ENCODE assay signal across 1 cellular context in genomic region chr20:60104980-60105379, GRCh38.
TF ChIP-seq lines count a peak whose summit lies in the region.

No MANE protein-coding gene starts in this region.

TF ChIP-seq in WTC11, 78 proteins besides CTCF, POLR2A, EP300 and RAD21 (continued from another document):
- TF ChIP-seq, protein P1, sequence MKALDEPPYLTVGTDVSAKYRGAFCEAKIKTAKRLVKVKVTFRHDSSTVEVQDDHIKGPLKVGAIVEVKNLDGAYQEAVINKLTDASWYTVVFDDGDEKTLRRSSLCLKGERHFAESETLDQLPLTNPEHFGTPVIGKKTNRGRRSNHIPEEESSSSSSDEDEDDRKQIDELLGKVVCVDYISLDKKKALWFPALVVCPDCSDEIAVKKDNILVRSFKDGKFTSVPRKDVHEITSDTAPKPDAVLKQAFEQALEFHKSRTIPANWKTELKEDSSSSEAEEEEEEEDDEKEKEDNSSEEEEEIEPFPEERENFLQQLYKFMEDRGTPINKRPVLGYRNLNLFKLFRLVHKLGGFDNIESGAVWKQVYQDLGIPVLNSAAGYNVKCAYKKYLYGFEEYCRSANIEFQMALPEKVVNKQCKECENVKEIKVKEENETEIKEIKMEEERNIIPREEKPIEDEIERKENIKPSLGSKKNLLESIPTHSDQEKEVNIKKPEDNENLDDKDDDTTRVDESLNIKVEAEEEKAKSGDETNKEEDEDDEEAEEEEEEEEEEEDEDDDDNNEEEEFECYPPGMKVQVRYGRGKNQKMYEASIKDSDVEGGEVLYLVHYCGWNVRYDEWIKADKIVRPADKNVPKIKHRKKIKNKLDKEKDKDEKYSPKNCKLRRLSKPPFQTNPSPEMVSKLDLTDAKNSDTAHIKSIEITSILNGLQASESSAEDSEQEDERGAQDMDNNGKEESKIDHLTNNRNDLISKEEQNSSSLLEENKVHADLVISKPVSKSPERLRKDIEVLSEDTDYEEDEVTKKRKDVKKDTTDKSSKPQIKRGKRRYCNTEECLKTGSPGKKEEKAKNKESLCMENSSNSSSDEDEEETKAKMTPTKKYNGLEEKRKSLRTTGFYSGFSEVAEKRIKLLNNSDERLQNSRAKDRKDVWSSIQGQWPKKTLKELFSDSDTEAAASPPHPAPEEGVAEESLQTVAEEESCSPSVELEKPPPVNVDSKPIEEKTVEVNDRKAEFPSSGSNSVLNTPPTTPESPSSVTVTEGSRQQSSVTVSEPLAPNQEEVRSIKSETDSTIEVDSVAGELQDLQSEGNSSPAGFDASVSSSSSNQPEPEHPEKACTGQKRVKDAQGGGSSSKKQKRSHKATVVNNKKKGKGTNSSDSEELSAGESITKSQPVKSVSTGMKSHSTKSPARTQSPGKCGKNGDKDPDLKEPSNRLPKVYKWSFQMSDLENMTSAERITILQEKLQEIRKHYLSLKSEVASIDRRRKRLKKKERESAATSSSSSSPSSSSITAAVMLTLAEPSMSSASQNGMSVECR (CRISPR knock-in tag; IDR thresholded peaks at IDR 0.05; ENCODE audit: borderline replicate concordance): no peak
- TF ChIP-seq, protein P2, sequence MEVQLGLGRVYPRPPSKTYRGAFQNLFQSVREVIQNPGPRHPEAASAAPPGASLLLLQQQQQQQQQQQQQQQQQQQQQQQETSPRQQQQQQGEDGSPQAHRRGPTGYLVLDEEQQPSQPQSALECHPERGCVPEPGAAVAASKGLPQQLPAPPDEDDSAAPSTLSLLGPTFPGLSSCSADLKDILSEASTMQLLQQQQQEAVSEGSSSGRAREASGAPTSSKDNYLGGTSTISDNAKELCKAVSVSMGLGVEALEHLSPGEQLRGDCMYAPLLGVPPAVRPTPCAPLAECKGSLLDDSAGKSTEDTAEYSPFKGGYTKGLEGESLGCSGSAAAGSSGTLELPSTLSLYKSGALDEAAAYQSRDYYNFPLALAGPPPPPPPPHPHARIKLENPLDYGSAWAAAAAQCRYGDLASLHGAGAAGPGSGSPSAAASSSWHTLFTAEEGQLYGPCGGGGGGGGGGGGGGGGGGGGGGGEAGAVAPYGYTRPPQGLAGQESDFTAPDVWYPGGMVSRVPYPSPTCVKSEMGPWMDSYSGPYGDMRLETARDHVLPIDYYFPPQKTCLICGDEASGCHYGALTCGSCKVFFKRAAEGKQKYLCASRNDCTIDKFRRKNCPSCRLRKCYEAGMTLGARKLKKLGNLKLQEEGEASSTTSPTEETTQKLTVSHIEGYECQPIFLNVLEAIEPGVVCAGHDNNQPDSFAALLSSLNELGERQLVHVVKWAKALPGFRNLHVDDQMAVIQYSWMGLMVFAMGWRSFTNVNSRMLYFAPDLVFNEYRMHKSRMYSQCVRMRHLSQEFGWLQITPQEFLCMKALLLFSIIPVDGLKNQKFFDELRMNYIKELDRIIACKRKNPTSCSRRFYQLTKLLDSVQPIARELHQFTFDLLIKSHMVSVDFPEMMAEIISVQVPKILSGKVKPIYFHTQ (CRISPR knock-in tag; IDR thresholded peaks at IDR 0.05): no peak
- TF ChIP-seq SP1 (CRISPR knock-in tag; conservative IDR thresholded peaks at IDR 0.05) (no peak), MXD4 (CRISPR knock-in tag; IDR thresholded peaks at IDR 0.05; ENCODE audit: borderline replicate concordance) (no peak)
TF ChIP-seq in WTC11: peak in this region for 0.
